Comparison of ENCODE assay signal across 9 cellular contexts in genomic region chr9:128103589-128103962, GRCh38. TPM values are rescaled to one million over a fixed set of nuclear protein-coding genes. Genes with fewer than 3 reads are reported as not detected.
DNase-seq lines count a peak whose midpoint lies in the region; ATAC-seq, FAIRE-seq and TF ChIP-seq lines count a peak whose summit lies in the region.
"Had no signal": no experiment of that assay in that cellular context is flagged by ENCODE, and none has a peak within 500 bp of the region (broad histone marks: within the 10 kb centered on the region; RNA-seq: fewer than 3 reads in every experiment).

No MANE protein-coding gene starts in this region.

- H2AK5ac ChIP-seq in neuronal stem cell (ENCODE audit: low read depth, low read length) = no peak overlapping the region

- TF ChIP-seq CTCF in DND-41 (IDR thresholded peaks at IDR 0.05; ENCODE audit: borderline replicate concordance, extremely low read depth, low read length, poor library complexity, severe bottlenecking) (peak; percentile 70), OCI-LY7 (conservative IDR thresholded peaks at IDR 0.05; ENCODE audit: low read length) (peak; percentile 74), GM12878 (IDR thresholded peaks at IDR 0.05 in 2 of 3, conservative IDR thresholded peaks at IDR 0.05 in 1 of 3; ENCODE audit: control insufficient read depth in 2 of 3, extremely low read depth in 1 of 3, insufficient read depth in 1 of 3, low read depth in 3 of 3, low read length in 3 of 3) (peak in 2 of 3 experiments; percentile 17 to 21; a peak in 3 of 6 replicates)

- H3K36me3 ChIP-seq in DND-41 (ENCODE audit: insufficient read depth, low read length) = peaks cover 64% of the 10 kb centered on the region
- H3K36me3 ChIP-seq in OCI-LY7 (ENCODE audit: insufficient read depth, low read length) = peaks cover 76% of the 10 kb centered on the region
- H3K36me3 ChIP-seq in GM12878 (ENCODE audit: control insufficient read depth in 2 of 2, insufficient read depth in 2 of 2, low read length in 1 of 2) = peaks cover 26 to 52% of the 10 kb centered on the region in 2 experiments
- H3K36me3 ChIP-seq in neuronal stem cell (replicated peaks in 1 of 2; ENCODE audit: control insufficient read depth in 2 of 2, insufficient read depth in 2 of 2, low read length in 2 of 2) = peaks cover 63 to 79% of the 10 kb centered on the region in 2 donors

- H2BK15ac ChIP-seq in neuronal stem cell (ENCODE audit: low read length) = no peak overlapping the region

- TF ChIP-seq EP300 in GM12878 (IDR thresholded peaks at IDR 0.05; ENCODE audit: borderline replicate concordance in 1 of 2, control insufficient read depth in 1 of 2, low read depth in 2 of 2, low read length in 2 of 2) = no peak

- no peak overlapping the region for H2BK12ac ChIP-seq in neuronal stem cell (ENCODE audit: low read length)

- H3K9me2 ChIP-seq in OCI-LY7 (ENCODE audit: insufficient read depth, low read length) = no peaks in the 10 kb centered on the region

- POLR2A ChIA-PET in OCI-LY7 (lab: Charles Lee) = no interaction called here
- POLR2A ChIA-PET in GM12878 (lab: Charles Lee) = no interaction called here

- H3K4me1 ChIP-seq in DND-41 (ENCODE audit: insufficient read depth, low read length) (peaks cover 57% of the 10 kb centered on the region), OCI-LY7 (ENCODE audit: insufficient read depth, low read length, poor library complexity, severe bottlenecking) (peaks cover 6% of the 10 kb centered on the region), GM12878 (ENCODE audit: control insufficient read depth, insufficient read depth, low read length) (no peaks in the 10 kb centered on the region), neuronal stem cell (ENCODE audit: control insufficient read depth in 2 of 2, insufficient read depth in 1 of 2, low read depth in 1 of 2, low read length in 2 of 2) (peaks cover 12 to 17% of the 10 kb centered on the region in 2 donors)

- no peak for TF ChIP-seq RAD21 in GM12878 (IDR thresholded peaks at IDR 0.05; ENCODE audit: insufficient read depth, low read depth, low read length)

- no TSS peak for BruUV-seq in OCI-LY7 (replicated peaks; lab: Mats Ljungman, UMichigan)
- no TSS peak for BruUV-seq in GM12878 (replicated peaks; lab: Mats Ljungman, UMichigan)

- no peak overlapping the region for H3K18ac ChIP-seq in neuronal stem cell (ENCODE audit: low read length)

- no peak overlapping the region for H3K23ac ChIP-seq in neuronal stem cell (ENCODE audit: low read depth, low read length, poor library complexity)

- peak overlapping the region; percentile 53 for H3K9ac ChIP-seq in DND-41 (ENCODE audit: low read depth, low read length)
- no peak overlapping the region for H3K9ac ChIP-seq in GM12878 (ENCODE audit: control insufficient read depth, insufficient read depth, low read length)
- H3K9ac ChIP-seq in neuronal stem cell (ENCODE audit: low read depth, low read length, poor library complexity) = peak overlapping the region; percentile 12

- WGBS in GM12878 (ENCODE audit: insufficient coverage, insufficient replicate concordance, low lambda C conversion rate, missing lambda C conversion rate) = 49% methylated on average over 8 of the region's 8 CpGs
- WGBS in neuronal stem cell (ENCODE audit: extremely low coverage in 2 of 2, insufficient read length in 2 of 2, insufficient replicate concordance in 1 of 2), 2 donors = no CpG with 5 or more reads among the region's 8 CpGs

- H3K27me3 ChIP-seq in DND-41 (ENCODE audit: insufficient read depth, low read length, poor library complexity) = no peaks in the 10 kb centered on the region
- no peaks in the 10 kb centered on the region for H3K27me3 ChIP-seq in GM12878 (replicated peaks in 1 of 2; ENCODE audit: control insufficient read depth in 2 of 2, insufficient read depth in 2 of 2, low read length in 1 of 2)
- H3K27me3 ChIP-seq in neuronal stem cell (ENCODE audit: control insufficient read depth in 3 of 3, insufficient read depth in 3 of 3, low read depth in 1 of 3, low read length in 3 of 3) = no peaks in the 10 kb centered on the region
- H3K27me3 ChIP-seq: left lung had no signal

- H3K4me2 ChIP-seq in DND-41 (ENCODE audit: insufficient read depth, low read length) (peak overlapping the region; percentile 21; the same call in 1 of the 2 replicates), OCI-LY7 (ENCODE audit: low read length) (no peak overlapping the region), GM12878 (ENCODE audit: control insufficient read depth, insufficient read depth) (no peak overlapping the region), neuronal stem cell (ENCODE audit: insufficient read depth, low read length, poor library complexity, severe bottlenecking) (no peak overlapping the region)

- H2AFZ ChIP-seq in DND-41 (ENCODE audit: low read depth, low read length) (no peak overlapping the region), OCI-LY7 (ENCODE audit: low read length) (no peak overlapping the region), GM12878 (ENCODE audit: control insufficient read depth, low read depth, low read length) (no peak overlapping the region), neuronal stem cell (ENCODE audit: low read length) (no peak overlapping the region)

- H3K4ac ChIP-seq in neuronal stem cell (ENCODE audit: low read length) = no peak overlapping the region

- no peak for TF ChIP-seq POLR2A in GM12878 (IDR thresholded peaks at IDR 0.05; ENCODE audit: low read depth, low read length)

- intact Hi-C loops in OCI-LY7 (cut with micrococcal nuclease; ENCODE audit: unreplicated experiment) (no loop called here), GM12878 (cut with micrococcal nuclease; ENCODE audit: unreplicated experiment) (no loop called here)

- SMC1A ChIA-PET in GM12878 (lab: Charles Lee; ENCODE audit: uncharacterized antibody, unreplicated experiment) = interaction anchor here (1.7 kb wide), 1 partner anchor 12 kb away, joined by 3 read pairs; no protein-coding TSS in a partner anchor

- CTCF ChIA-PET in OCI-LY7 (lab: Charles Lee; ENCODE audit: unreplicated experiment) = no interaction called here
- CTCF ChIA-PET in GM12878 (lab: Yijun Ruan, JAX) = interaction anchor here (0.9 to 1.1 kb wide), 2 partner anchors 14 to 161 kb away, joined by 3 to 4 read pairs; no protein-coding TSS in a partner anchor

- DNase-seq in DND-41 = peak; percentile 83
- peak; percentile 47 for DNase-seq in OCI-LY7 (ENCODE audit: low spot score)
- no peak for DNase-seq in GM12878 (ENCODE audit: low read depth, low spot score)
- no peak for DNase-seq in neuronal stem cell (ENCODE audit: low spot score)
- DNase-seq in NCI-H128 (lab: John Stamatoyannopoulos, UW; ENCODE audit: unreplicated experiment) = no peak
- no peak for DNase-seq in NCI-H1694 (lab: John Stamatoyannopoulos, UW)
- no peak for DNase-seq in NCI-H1417 treated with DMSO at 0.1 percent for 48 hours (lab: John Stamatoyannopoulos, UW)

- ATAC-seq in DND-41 (ENCODE audit: insufficient read depth, low read depth) (peak; percentile 85), GM12878 (peak; percentile 31; the same call in 2 of the 3 replicates), HG02840 (IDR thresholded peaks at IDR 0.05; ENCODE audit: low FRiP score, unreplicated experiment) (no peak)
- ATAC-seq: left lung had no signal

- H3K79me1 ChIP-seq in neuronal stem cell (ENCODE audit: low read depth, low read length) = peaks cover 11% of the 10 kb centered on the region

- no peak overlapping the region for H3K4me3 ChIP-seq in DND-41 (ENCODE audit: low read depth in 1 of 2, low read length in 2 of 2)
- no peak overlapping the region for H3K4me3 ChIP-seq in OCI-LY7 (ENCODE audit: low read depth, low read length, poor library complexity, severe bottlenecking)
- H3K4me3 ChIP-seq in GM12878 = no peak overlapping the region
- H3K4me3 ChIP-seq in neuronal stem cell (ENCODE audit: low read length in 2 of 2) = no peak overlapping the region
- H3K4me3 ChIP-seq: left lung had no signal

- peak overlapping the region; percentile 81 for H3K27ac ChIP-seq in DND-41 (ENCODE audit: low read length)
- peak overlapping the region; percentile 8 for H3K27ac ChIP-seq in OCI-LY7 (ENCODE audit: low read depth, low read length, poor library complexity, severe bottlenecking)
- H3K27ac ChIP-seq in GM12878 (ENCODE audit: control insufficient read depth, insufficient read depth) = no peak overlapping the region
- no peak overlapping the region for H3K27ac ChIP-seq in neuronal stem cell (replicated peaks; ENCODE audit: low read length)

- H3K9me3 ChIP-seq in DND-41 (ENCODE audit: insufficient read depth, low read length, severe bottlenecking) = no peaks in the 10 kb centered on the region
- no peaks in the 10 kb centered on the region for H3K9me3 ChIP-seq in OCI-LY7 (ENCODE audit: low read length)
- no peaks in the 10 kb centered on the region for H3K9me3 ChIP-seq in GM12878 (replicated peaks; ENCODE audit: control insufficient read depth, insufficient read depth, low read length)
- H3K9me3 ChIP-seq in neuronal stem cell (replicated peaks in 1 of 2; ENCODE audit: control insufficient read depth in 2 of 2, insufficient read depth in 1 of 2, low read depth in 1 of 2, low read length in 2 of 2) = peaks cover 0 to 1% of the 10 kb centered on the region in 2 donors
- H3K9me3 ChIP-seq: left lung had no signal

- H4K8ac ChIP-seq in neuronal stem cell (ENCODE audit: low read depth, low read length) = no peak overlapping the region

- RAD21 ChIA-PET in GM12878 (lab: Charles Lee; ENCODE audit: unreplicated experiment) = no interaction called here

- no peak overlapping the region for H3K14ac ChIP-seq in neuronal stem cell (ENCODE audit: low read length)

- H4K91ac ChIP-seq in neuronal stem cell (ENCODE audit: low read depth, low read length, poor library complexity) = no peak overlapping the region

- H4K20me1 ChIP-seq in DND-41 (ENCODE audit: insufficient read depth, low read length) (peaks cover 4% of the 10 kb centered on the region; the same call in 1 of the 2 replicates), OCI-LY7 (ENCODE audit: insufficient read depth, low read length) (no peaks in the 10 kb centered on the region; the same call in 1 of the 2 replicates), GM12878 (ENCODE audit: control insufficient read depth, insufficient read depth) (no peaks in the 10 kb centered on the region)

- peaks cover 20% of the 10 kb centered on the region for H3K79me2 ChIP-seq in DND-41 (ENCODE audit: insufficient read depth, low read length)
- no peaks in the 10 kb centered on the region for H3K79me2 ChIP-seq in OCI-LY7 (ENCODE audit: insufficient read depth, low read depth, low read length)
- H3K79me2 ChIP-seq in GM12878 (ENCODE audit: control insufficient read depth, insufficient read depth, low read length) = no peaks in the 10 kb centered on the region; the same call in 1 of the 2 replicates

- in situ Hi-C loops in GM12878 (cut with MboI) = no loop called here

- no peak for FAIRE-seq in GM12878 (lab: Jason Lieb, UNC)

- H2BK120ac ChIP-seq in neuronal stem cell (ENCODE audit: low read depth, low read length) = no peak overlapping the region

- no peak overlapping the region for H2BK5ac ChIP-seq in neuronal stem cell (ENCODE audit: low read length)

RNA-seq across cellular contexts. Expression of gene PTGES2, which starts 24.0 kb away (rescaled TPM):
- 67.4 and 68.1 TPM in 2 replicates for total RNA-seq in OCI-LY7 (2014; rRNA removed; shearing (Covaris generic))
- 59.2 and 76.3 TPM in 2 replicates for total RNA-seq in OCI-LY7 (2022)
- 116 TPM in 2 replicates for total RNA-seq in GM12878 (2013; cell fraction: nucleolus; rRNA removed)
- 127 and 141 TPM in 2 replicates for total RNA-seq in GM12878 (2014; rRNA removed)
- 45.8 and 57.9 TPM in 2 replicates for total RNA-seq in GM12878 (2014; rRNA removed; fragmentation: Illumina TruSeq; extraction: Trizol)
- total RNA-seq in GM12878 (2021) = 99.5 and 106 TPM in 2 replicates
- polyA plus RNA-seq in GM12878 (2011; ENCODE audit: low read depth) = 19.0 TPM
- 54.8 and 98.8 TPM in 2 replicates for polyA plus RNA-seq in GM12878 (2011; rRNA removed)
- 104 and 167 TPM in 2 replicates for polyA plus RNA-seq in GM12878 (2011; cell fraction: cytosol; rRNA removed)
- polyA plus RNA-seq in GM12878 (2011; cell fraction: nucleus; rRNA removed) = 214 and 242 TPM in 2 replicates
- 37.4 and 47.3 TPM in 2 replicates for polyA plus RNA-seq in GM12878 (2012)
- polyA plus RNA-seq in GM12878 (2014; fragmentation: Illumina TruSeq; extraction: Trizol) = 34.3 and 59.9 TPM in 2 replicates
- polyA plus RNA-seq in GM12878 (2014; fragmentation: Nextera tagmentation; extraction: Ambion mirVana) = 1 to 10 TPM; 2.1 to 7.0 TPM
- 107 and 125 TPM in 2 replicates for polyA plus RNA-seq in GM12878 (2014; rRNA removed)
- polyA plus RNA-seq in GM12878 (2016; fragmentation: Nextera tagmentation; extraction: Ambion mirVana) = 100 to 1,000 TPM; 114 to 131 TPM
- 67.9 and 113 TPM in 2 replicates for polyA minus RNA-seq in GM12878 (2011; rRNA and poly(A)+ RNA removed)
- polyA minus RNA-seq in GM12878 (2011; cell fraction: cytosol; rRNA and poly(A)+ RNA removed) = 32.5 and 41.4 TPM in 2 replicates
- polyA minus RNA-seq in GM12878 (2011; cell fraction: nucleus; rRNA and poly(A)+ RNA removed) = 42.6 and 74.1 TPM in 2 replicates
- polyA plus RNA-seq in neuronal stem cell (2013, experiment 1 of 2) = 19.0 TPM
- 21.6 TPM for polyA plus RNA-seq in neuronal stem cell (2013, experiment 2 of 2)

RNA-seq across cellular contexts. Expression of gene SLC25A25, which starts 35.5 kb away (rescaled TPM):
- total RNA-seq in OCI-LY7 (2014; rRNA removed; shearing (Covaris generic)) = 21.4 and 23.7 TPM in 2 replicates
- total RNA-seq in OCI-LY7 (2022) (17.6 and 20.2 TPM in 2 replicates), GM12878 (2014; rRNA removed) (17.1 and 17.5 TPM in 2 replicates), GM12878 (2014; rRNA removed; fragmentation: Illumina TruSeq; extraction: Trizol) (10.1 and 10.2 TPM in 2 replicates), GM12878 (2021) (14.3 and 15.7 TPM in 2 replicates)
- total RNA-seq in GM12878 (2013; cell fraction: nucleolus; rRNA removed) = 21.3 and 21.7 TPM in 2 replicates
- 3.3 TPM for polyA plus RNA-seq in GM12878 (2011; ENCODE audit: low read depth)
- polyA plus RNA-seq in GM12878 (2011; rRNA removed) (5.9 and 8.2 TPM in 2 replicates), GM12878 (2014; fragmentation: Illumina TruSeq; extraction: Trizol) (3.2 and 6.6 TPM in 2 replicates), GM12878 (2014; fragmentation: Nextera tagmentation; extraction: Ambion mirVana) (under 1 TPM in 1 of 2 experiments, not detected in 1; 0.04 TPM), GM12878 (2014; rRNA removed) (12.4 and 13.4 TPM in 2 replicates), GM12878 (2016; fragmentation: Nextera tagmentation; extraction: Ambion mirVana) (10 to 100 TPM; 12.4 to 13.6 TPM)
- polyA plus RNA-seq in GM12878 (2011; cell fraction: cytosol; rRNA removed) = 6.2 and 8.2 TPM in 2 replicates
- 10.2 and 14.8 TPM in 2 replicates for polyA plus RNA-seq in GM12878 (2011; cell fraction: nucleus; rRNA removed)
- polyA plus RNA-seq in GM12878 (2012) = 7.6 and 8.5 TPM in 2 replicates
- 5.6 and 9.7 TPM in 2 replicates for polyA minus RNA-seq in GM12878 (2011; rRNA and poly(A)+ RNA removed)
- polyA minus RNA-seq in GM12878 (2011; cell fraction: cytosol; rRNA and poly(A)+ RNA removed) = 3.7 and 5.5 TPM in 2 replicates
- 3.9 and 5.6 TPM in 2 replicates for polyA minus RNA-seq in GM12878 (2011; cell fraction: nucleus; rRNA and poly(A)+ RNA removed)
- 7.8 TPM for polyA plus RNA-seq in neuronal stem cell (2013, experiment 1 of 2)
- 7.4 TPM for polyA plus RNA-seq in neuronal stem cell (2013, experiment 2 of 2)

RNA-seq across cellular contexts. Expression of gene NAIF1, which starts 36.5 kb away (rescaled TPM):
- 8.6 TPM in 2 replicates for total RNA-seq in OCI-LY7 (2014; rRNA removed; shearing (Covaris generic))
- total RNA-seq in OCI-LY7 (2022) = 14.8 and 14.9 TPM in 2 replicates
- total RNA-seq in GM12878 (2013; cell fraction: nucleolus; rRNA removed) = 8.3 and 10.0 TPM in 2 replicates
- total RNA-seq in GM12878 (2014; rRNA removed) = 10.7 and 14.2 TPM in 2 replicates
- 6.3 and 6.4 TPM in 2 replicates for total RNA-seq in GM12878 (2014; rRNA removed; fragmentation: Illumina TruSeq; extraction: Trizol)
- total RNA-seq in GM12878 (2021) = 8.6 and 10.3 TPM in 2 replicates
- polyA plus RNA-seq in GM12878 (2011; ENCODE audit: low read depth) = 4.5 TPM
- 6.1 and 9.4 TPM in 2 replicates for polyA plus RNA-seq in GM12878 (2011; rRNA removed)
- polyA plus RNA-seq in GM12878 (2011; cell fraction: cytosol; rRNA removed) = 12.1 and 15.0 TPM in 2 replicates
- 5.9 and 7.8 TPM in 2 replicates for polyA plus RNA-seq in GM12878 (2011; cell fraction: nucleus; rRNA removed)
- polyA plus RNA-seq in GM12878 (2012) = 8.4 and 9.3 TPM in 2 replicates
- polyA plus RNA-seq in GM12878 (2014; fragmentation: Illumina TruSeq; extraction: Trizol) = 5.2 and 6.2 TPM in 2 replicates
- polyA plus RNA-seq in GM12878 (2014; fragmentation: Nextera tagmentation; extraction: Ambion mirVana) = 1 to 10 TPM; 2.4 to 5.2 TPM
- 8.5 and 9.3 TPM in 2 replicates for polyA plus RNA-seq in GM12878 (2014; rRNA removed)
- 1 to 10 TPM; 5.0 to 7.9 TPM for polyA plus RNA-seq in GM12878 (2016; fragmentation: Nextera tagmentation; extraction: Ambion mirVana)
- 11.7 and 16.2 TPM in 2 replicates for polyA minus RNA-seq in GM12878 (2011; rRNA and poly(A)+ RNA removed)
- polyA minus RNA-seq in GM12878 (2011; cell fraction: cytosol; rRNA and poly(A)+ RNA removed) = 6.7 and 10.7 TPM in 2 replicates
- 1.8 and 5.3 TPM in 2 replicates for polyA minus RNA-seq in GM12878 (2011; cell fraction: nucleus; rRNA and poly(A)+ RNA removed)
- polyA plus RNA-seq in neuronal stem cell (2013, experiment 1 of 2) = 6.9 TPM
- polyA plus RNA-seq in neuronal stem cell (2013, experiment 2 of 2) = 7.8 TPM

RNA-seq across cellular contexts. Expression of gene LCN2, which starts 45.7 kb away (rescaled TPM):
- not detected in 2 replicates for total RNA-seq in OCI-LY7 (2014; rRNA removed; shearing (Covaris generic))
- not detected in 2 replicates for total RNA-seq in OCI-LY7 (2022)
- not detected in 2 replicates for total RNA-seq in GM12878 (2013; cell fraction: nucleolus; rRNA removed)
- not detected in 2 replicates for total RNA-seq in GM12878 (2014; rRNA removed)
- not detected in 2 replicates for total RNA-seq in GM12878 (2014; rRNA removed; fragmentation: Illumina TruSeq; extraction: Trizol)
- total RNA-seq in GM12878 (2021) = not detected in 2 replicates
- polyA plus RNA-seq in GM12878 (2011; ENCODE audit: low read depth) = not detected
- not detected in 2 replicates for polyA plus RNA-seq in GM12878 (2011; rRNA removed)
- not detected in 2 replicates for polyA plus RNA-seq in GM12878 (2011; cell fraction: cytosol; rRNA removed)
- not detected in 2 replicates for polyA plus RNA-seq in GM12878 (2011; cell fraction: nucleus; rRNA removed)
- not detected in 2 replicates for polyA plus RNA-seq in GM12878 (2012)
- polyA plus RNA-seq in GM12878 (2014; fragmentation: Illumina TruSeq; extraction: Trizol) = not detected in 2 replicates
- polyA plus RNA-seq in GM12878 (2014; fragmentation: Nextera tagmentation; extraction: Ambion mirVana) = not detected
- not detected in 2 replicates for polyA plus RNA-seq in GM12878 (2014; rRNA removed)
- not detected for polyA plus RNA-seq in GM12878 (2016; fragmentation: Nextera tagmentation; extraction: Ambion mirVana)
- not detected in 2 replicates for polyA minus RNA-seq in GM12878 (2011; rRNA and poly(A)+ RNA removed)
- not detected in 2 replicates for polyA minus RNA-seq in GM12878 (2011; cell fraction: cytosol; rRNA and poly(A)+ RNA removed)
- polyA minus RNA-seq in GM12878 (2011; cell fraction: nucleus; rRNA and poly(A)+ RNA removed) = not detected in 2 replicates
- polyA plus RNA-seq in neuronal stem cell (2013, experiment 1 of 2) = 0.08 TPM
- polyA plus RNA-seq in neuronal stem cell (2013, experiment 2 of 2) = 0.10 TPM

RNA-seq across cellular contexts. Expression of gene BBLN, which starts 56.5 kb away (rescaled TPM):
- 82.0 and 104 TPM in 2 replicates for total RNA-seq in OCI-LY7 (2014; rRNA removed; shearing (Covaris generic))
- 66.9 and 67.5 TPM in 2 replicates for total RNA-seq in OCI-LY7 (2022)
- total RNA-seq in GM12878 (2013; cell fraction: nucleolus; rRNA removed) = 10.9 and 11.9 TPM in 2 replicates
- 184 and 194 TPM in 2 replicates for total RNA-seq in GM12878 (2014; rRNA removed)
- total RNA-seq in GM12878 (2014; rRNA removed; fragmentation: Illumina TruSeq; extraction: Trizol) = 24.1 and 32.2 TPM in 2 replicates
- total RNA-seq in GM12878 (2021) = 96.5 and 102 TPM in 2 replicates
- 23.4 TPM for polyA plus RNA-seq in GM12878 (2011; ENCODE audit: low read depth)
- 13.2 and 36.5 TPM in 2 replicates for polyA plus RNA-seq in GM12878 (2011; rRNA removed)
- polyA plus RNA-seq in GM12878 (2011; cell fraction: cytosol; rRNA removed) = 104 and 158 TPM in 2 replicates
- polyA plus RNA-seq in GM12878 (2011; cell fraction: nucleus; rRNA removed) = 60.6 and 65.1 TPM in 2 replicates
- polyA plus RNA-seq in GM12878 (2012) = 89.0 and 104 TPM in 2 replicates
- 2.9 and 11.3 TPM in 2 replicates for polyA plus RNA-seq in GM12878 (2014; fragmentation: Illumina TruSeq; extraction: Trizol)
- 10 to 100 TPM in 1 of 2 experiments, 1 to 10 TPM in 1; 3.8 to 13.5 TPM for polyA plus RNA-seq in GM12878 (2014; fragmentation: Nextera tagmentation; extraction: Ambion mirVana)
- 155 and 163 TPM in 2 replicates for polyA plus RNA-seq in GM12878 (2014; rRNA removed)
- 100 to 1,000 TPM in 1 of 2 experiments, 10 to 100 TPM in 1; 95.9 to 115 TPM for polyA plus RNA-seq in GM12878 (2016; fragmentation: Nextera tagmentation; extraction: Ambion mirVana)
- 5.5 and 32.3 TPM in 2 replicates for polyA minus RNA-seq in GM12878 (2011; rRNA and poly(A)+ RNA removed)
- 34.6 and 49.3 TPM in 2 replicates for polyA minus RNA-seq in GM12878 (2011; cell fraction: cytosol; rRNA and poly(A)+ RNA removed)
- polyA minus RNA-seq in GM12878 (2011; cell fraction: nucleus; rRNA and poly(A)+ RNA removed) = 11.5 and 15.9 TPM in 2 replicates
- polyA plus RNA-seq in neuronal stem cell (2013, experiment 1 of 2) = 95.6 TPM
- polyA plus RNA-seq in neuronal stem cell (2013, experiment 2 of 2) = 101 TPM

Comparison
In these comparisons a context has a peak if more than half of its experiments do, and no peak if none do; other contexts are left out.
1. DNase-seq: peak in DND-41 (single experiment) and OCI-LY7 (single experiment); none in GM12878 (single experiment), neuronal stem cell (single experiment), NCI-H128 (single experiment), NCI-H1694 (single experiment) and NCI-H1417 treated with DMSO at 0.1 percent for 48 hours (single experiment).
2. H3K27ac ChIP-seq: peak in DND-41 (single experiment) and OCI-LY7 (single experiment); none in GM12878 (single experiment) and neuronal stem cell (single experiment).
3. CTCF ChIP-seq: peak in every context shown above with its lines; median percentile 74 in OCI-LY7; 70 in DND-41; 19 in GM12878.